ENCODE assay signal across 20 cellular contexts in the genomic region with DNA sequence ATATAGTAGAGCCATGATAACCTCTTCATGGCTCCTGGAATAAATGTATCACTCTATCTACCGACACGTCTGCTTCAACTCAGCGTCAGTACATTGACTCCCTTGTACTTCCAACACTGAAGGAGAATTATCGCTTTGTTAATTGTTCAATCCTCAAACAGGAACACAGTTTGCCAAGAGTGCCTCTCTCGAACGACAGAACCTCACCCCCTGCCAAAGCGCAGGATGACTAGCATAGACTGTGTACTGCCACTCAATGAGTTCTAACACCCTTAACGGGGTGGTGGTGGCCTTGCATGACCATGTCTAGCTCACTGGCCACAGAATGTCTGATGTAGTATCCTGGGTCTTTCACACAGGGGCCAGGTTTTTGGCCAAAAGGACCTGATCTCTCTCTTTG.
DNase-seq lines count a peak whose midpoint lies in the region; ATAC-seq and TF ChIP-seq lines count a peak whose summit lies in the region.
"Had no signal": no experiment of that assay in that cellular context is flagged by ENCODE, and none has a peak within 500 bp of the region (broad histone marks: within the 10 kb centered on the region; RNA-seq: fewer than 3 reads in every experiment).

No MANE protein-coding gene starts in this region.

- H3K27ac ChIP-seq in lower lobe of right lung: no peak overlapping the region
- H3K27ac ChIP-seq: BLaER1 treated with 17β-estradiol and CSF1 and Interleukin-3, amounts not matched to agents 10 nM and 100 nM; RWPE1 had no signal

- intact Hi-C loops in posterior cingulate gyrus (cut with DNase I) (no loop called here), lower lobe of right lung (cut with DNase I) (no loop called here)

- no peak for TF ChIP-seq CTCF in lower lobe of right lung (IDR thresholded peaks at IDR 0.05)

- DNase-seq in Ammon's horn (ENCODE audit: low spot score) (peak; percentile 75), SK-MEL-5 (ENCODE audit: low read depth, low spot score) (peak; percentile 4), inferior parietal cortex (ENCODE audit: extremely low spot score) (peak; percentile 56), posterior cingulate gyrus (peak in 6 of 10 donors; percentile 27 to 87 (median 34)), activated gamma-delta T cell treated with Interleukin-2 at 50 U/mL for 16 hours (no peak), CD1c-positive myeloid dendritic cell (ENCODE audit: extremely low spot score) (no peak), lower lobe of right lung (no peak)
- DNase-seq: CD8-positive, alpha-beta T cell; DND-41; H7; Karpas-422; MV-4-11; NCI-H1105 treated with DMSO at 0.1 percent for 48 hours; NCI-H1694 treated with DMSO at 0.1 percent for 48 hours; NCI-H2081 treated with DMSO at 0.1 percent for 48 hours; NCI-H2171 treated with DMSO at 0.1 percent for 48 hours; NCI-H524 treated with DMSO at 0.1 percent for 48 hours had no signal

- in situ Hi-C loops in SK-MEL-5 (cut with HindIII; ENCODE audit: low pct_unique_long_range_greater_than_20kb, low sequenced_read_pairs): no loop called here

- H3K9me3 ChIP-seq in lower lobe of right lung: no peaks in the 10 kb centered on the region
- H3K9me3 ChIP-seq: BLaER1 treated with 17β-estradiol and CSF1 and Interleukin-3, amounts not matched to agents 10 nM and 100 nM had no signal

- H3K4me3 ChIP-seq in lower lobe of right lung: no peak overlapping the region
- H3K4me3 ChIP-seq: BLaER1 treated with 17β-estradiol and CSF1 and Interleukin-3, amounts not matched to agents 10 nM and 100 nM; GM12878 had no signal

- H3K4me1 ChIP-seq in lower lobe of right lung: no peaks in the 10 kb centered on the region

- no peaks in the 10 kb centered on the region for H3K27me3 ChIP-seq in lower lobe of right lung (ENCODE audit: low read depth)
- H3K27me3 ChIP-seq: BLaER1 treated with 17β-estradiol and CSF1 and Interleukin-3, amounts not matched to agents 10 nM and 100 nM had no signal

- H3K36me3 ChIP-seq in lower lobe of right lung: no peaks in the 10 kb centered on the region
- H3K36me3 ChIP-seq: BLaER1 treated with 17β-estradiol and CSF1 and Interleukin-3, amounts not matched to agents 10 nM and 100 nM had no signal

- no peak for ATAC-seq in lower lobe of right lung
- ATAC-seq: CD8-positive, alpha-beta T cell; GM12878 had no signal

Comparison
In these comparisons a context has a peak if more than half of its experiments do, and no peak if none do; other contexts are left out.
1. DNase-seq: peak in Ammon's horn (single experiment), SK-MEL-5 (single experiment), inferior parietal cortex (single experiment) and posterior cingulate gyrus (6 of 10); none in activated gamma-delta T cell treated with Interleukin-2 at 50 U/mL for 16 hours (single experiment), CD1c-positive myeloid dendritic cell (single experiment) and lower lobe of right lung (single experiment).